ENCODE assay signal across 12 cellular contexts in genomic region chr10:62813981-62814380, GRCh38. TPM values are rescaled to one million over a fixed set of nuclear protein-coding genes. Genes with fewer than 3 reads are reported as not detected.
DNase-seq lines count a peak whose midpoint lies in the region; ATAC-seq and TF ChIP-seq lines count a peak whose summit lies in the region.
"Had no signal": no experiment of that assay in that cellular context is flagged by ENCODE, and none has a peak within 500 bp of the region (broad histone marks: within the 10 kb centered on the region; RNA-seq: fewer than 3 reads in every experiment).

No MANE protein-coding gene starts in this region.

- no peak for TF ChIP-seq EP300 in suprapubic skin (IDR thresholded peaks at IDR 0.05)

- peak overlapping the region; percentile 97 for H3K4me3 Mint-ChIP-seq in activated CD8-positive, alpha-beta T cell treated with anti-CD3 and anti-CD28 coated beads for 36 hours
- peak overlapping the region; percentile 91 for H3K4me3 Mint-ChIP-seq in memory B cell

- H3K4me3 ChIP-seq in breast epithelium: peak overlapping the region in 2 of 3 donors; percentile 65 to 94
- no peak overlapping the region for H3K4me3 ChIP-seq in mammary epithelial cell (replicated peaks in 1 of 3; ENCODE audit: insufficient read depth in 1 of 3, low read depth in 2 of 3, low read length in 3 of 3)
- peak overlapping the region; percentile 5 for H3K4me3 ChIP-seq in suprapubic skin

- H3K4me1 ChIP-seq in breast epithelium: peaks cover 10 to 11% of the 10 kb centered on the region in 2 donors
- peaks cover 31% of the 10 kb centered on the region for H3K4me1 ChIP-seq in mammary epithelial cell (ENCODE audit: insufficient read depth, low read length)
- H3K4me1 ChIP-seq in suprapubic skin: peaks cover 38% of the 10 kb centered on the region

- TF ChIP-seq CTCF in breast epithelium (IDR thresholded peaks at IDR 0.05): no peak
- TF ChIP-seq CTCF in mammary epithelial cell (conservative IDR thresholded peaks at IDR 0.05 in 1 of 2, IDR thresholded peaks at IDR 0.05 in 1 of 2; ENCODE audit: extremely low read depth in 1 of 2, insufficient read depth in 1 of 2, low read depth in 1 of 2, low read length in 2 of 2): no peak
- no peak for TF ChIP-seq CTCF in activated CD8-positive, alpha-beta T cell treated with anti-CD3 and anti-CD28 coated beads for 36 hours (IDR thresholded peaks at IDR 0.05)
- TF ChIP-seq CTCF in suprapubic skin (IDR thresholded peaks at IDR 0.05): no peak

- H3K27me3 ChIP-seq in breast epithelium (peaks cover 0 to 18% of the 10 kb centered on the region in 2 donors), mammary epithelial cell (ENCODE audit: insufficient read depth, low read length) (peaks cover 8% of the 10 kb centered on the region), suprapubic skin (peaks cover 18% of the 10 kb centered on the region)

- no peak for ATAC-seq in activated CD8-positive, alpha-beta T cell treated with anti-CD3 and anti-CD28 coated beads for 36 hours
- ATAC-seq in memory B cell (ENCODE audit: low read depth) (no peak), HG02852 (IDR thresholded peaks at IDR 0.05; ENCODE audit: unreplicated experiment) (no peak)

- H3K4me1 Mint-ChIP-seq in activated CD8-positive, alpha-beta T cell treated with anti-CD3 and anti-CD28 coated beads for 36 hours (ENCODE audit: low read depth): peaks cover 54% of the 10 kb centered on the region
- peaks cover 42% of the 10 kb centered on the region for H3K4me1 Mint-ChIP-seq in memory B cell

- H3K36me3 ChIP-seq in breast epithelium (no peaks in the 10 kb centered on the region), mammary epithelial cell (ENCODE audit: insufficient read depth, low read length) (no peaks in the 10 kb centered on the region), suprapubic skin (no peaks in the 10 kb centered on the region)
- H3K36me3 ChIP-seq: left ventricle myocardium inferior, prostate gland had no signal

- TF ChIP-seq POLR2A in breast epithelium (IDR thresholded peaks at IDR 0.05): no peak
- TF ChIP-seq POLR2A in suprapubic skin (IDR thresholded peaks at IDR 0.05): no peak

- dilution Hi-C loops in mammary epithelial cell (cut with HindIII; ENCODE audit: low sequenced_read_pairs): no loop called here

- intact Hi-C loops in breast epithelium (cut with DNase I; ENCODE audit: low total_unique reads): no loop called here
- intact Hi-C loops in mammary epithelial cell (cut with micrococcal nuclease): no loop called here
- intact Hi-C loops in activated CD8-positive, alpha-beta T cell treated with anti-CD3 and anti-CD28 coated beads for 36 hours (cut with micrococcal nuclease): no loop called here

- CTCF ChIA-PET in mammary epithelial cell (lab: Charles Lee; ENCODE audit: low non-redundant PET): no interaction called here
- CTCF ChIA-PET in activated CD8-positive, alpha-beta T cell treated with anti-CD3 and anti-CD28 coated beads for 36 hours (lab: Charles Lee): interaction anchor here (0.7 to 6.6 kb wide), 3 partner anchors 65 to 345 kb away, joined by 3 to 128 read pairs (median 4); no protein-coding TSS in a partner anchor

- peaks cover under 1% of the 10 kb centered on the region for H3K27me3 Mint-ChIP-seq in activated CD8-positive, alpha-beta T cell treated with anti-CD3 and anti-CD28 coated beads for 36 hours
- H3K27me3 Mint-ChIP-seq in memory B cell: peaks cover 7% of the 10 kb centered on the region

- POLR2A ChIA-PET in activated CD8-positive, alpha-beta T cell treated with anti-CD3 and anti-CD28 coated beads for 36 hours (lab: Charles Lee): interaction anchor here (3.4 to 6.0 kb wide), 4 partner anchors 8 to 133 kb away, joined by 20 to 46 read pairs (median 31); no protein-coding TSS in a partner anchor

- no peaks in the 10 kb centered on the region for H3K9me3 Mint-ChIP-seq in activated CD8-positive, alpha-beta T cell treated with anti-CD3 and anti-CD28 coated beads for 36 hours
- no peaks in the 10 kb centered on the region for H3K9me3 Mint-ChIP-seq in memory B cell

- H3K9ac ChIP-seq in mammary epithelial cell (ENCODE audit: insufficient read depth, low read length): no peak overlapping the region

- H2AFZ ChIP-seq in mammary epithelial cell (ENCODE audit: low read depth, low read length): no peak overlapping the region

- in situ Hi-C loops in mammary epithelial cell (cut with MboI; ENCODE audit: low sequenced_read_pairs in 2 of 2): loop anchor here in 1 of 2 donors (25.0 kb wide), 1 partner anchor 377 kb away; no protein-coding TSS in a partner anchor

- DNase-seq in breast epithelium (ENCODE audit: low spot score in 2 of 2) (no peak), mammary epithelial cell (no peak), memory B cell (ENCODE audit: low spot score in 2 of 2) (no peak), suprapubic skin (ENCODE audit: low spot score in 2 of 2) (no peak), NCI-H1048 (lab: John Stamatoyannopoulos, UW) (no peak), NOMO-1 (lab: John Stamatoyannopoulos, UW; ENCODE audit: unreplicated experiment in 2 of 2) (no peak)
- no peak for DNase-seq in activated CD8-positive, alpha-beta T cell treated with anti-CD3 and anti-CD28 coated beads for 36 hours
- DNase-seq: left ventricle myocardium inferior, NCI-H226, trophoblast cell had no signal

- H3K79me2 ChIP-seq in mammary epithelial cell (ENCODE audit: insufficient read depth, low read length): peaks cover 3% of the 10 kb centered on the region

- peaks cover 56% of the 10 kb centered on the region for H3K36me3 Mint-ChIP-seq in activated CD8-positive, alpha-beta T cell treated with anti-CD3 and anti-CD28 coated beads for 36 hours (ENCODE audit: low read depth)
- peaks cover 3% of the 10 kb centered on the region for H3K36me3 Mint-ChIP-seq in memory B cell

- H3K27ac ChIP-seq in breast epithelium (peak overlapping the region; percentile 82 to 94), mammary epithelial cell (ENCODE audit: insufficient read depth, low read depth, low read length) (no peak overlapping the region), suprapubic skin (no peak overlapping the region)
- H3K27ac ChIP-seq: left ventricle myocardium inferior, prostate gland had no signal

- no peak overlapping the region for H3K4me2 ChIP-seq in mammary epithelial cell (ENCODE audit: insufficient read depth, low read depth, low read length)

- no peaks in the 10 kb centered on the region for H4K20me1 ChIP-seq in mammary epithelial cell (ENCODE audit: insufficient read depth, low read length)

- 91% methylated on average over 4 of the region's 5 CpGs for WGBS in mammary epithelial cell (ENCODE audit: low coverage, missing lambda C conversion rate)
- 92% methylated on average over 5 of the region's 5 CpGs for WGBS in suprapubic skin

- BruUV-seq in mammary epithelial cell (replicated peaks; lab: Mats Ljungman, UMichigan): no TSS peak

- H3K27ac Mint-ChIP-seq in activated CD8-positive, alpha-beta T cell treated with anti-CD3 and anti-CD28 coated beads for 36 hours: peak overlapping the region; percentile 100
- no peak overlapping the region for H3K27ac Mint-ChIP-seq in memory B cell

- no peaks in the 10 kb centered on the region for H3K9me3 ChIP-seq in breast epithelium
- no peaks in the 10 kb centered on the region for H3K9me3 ChIP-seq in mammary epithelial cell (replicated peaks; ENCODE audit: insufficient read depth, low read length)
- no peaks in the 10 kb centered on the region for H3K9me3 ChIP-seq in suprapubic skin
- H3K9me3 ChIP-seq: left ventricle myocardium inferior, prostate gland had no signal

RNA-seq across cellular contexts. Expression of gene EGR2, which starts 2.2 kb away (rescaled TPM):
- total RNA-seq in breast epithelium (1 to 10 TPM in 2 of 3 donors, under 1 TPM in 1; 0.32 to 9.2 (median 4.3) TPM), mammary epithelial cell (1 to 10 TPM in 1 of 2 donors, under 1 TPM in 1; 0.64 to 1.2 TPM), suprapubic skin (10 to 100 TPM in 3 of 4 donors, 1 to 10 TPM in 1; 7.2 to 39.0 (median 24.3) TPM)
- polyA plus RNA-seq in mammary epithelial cell: 0.23 TPM
- not detected for polyA minus RNA-seq in mammary epithelial cell
- 10 to 100 TPM; 45.6 to 46.6 TPM for total RNA-seq in activated CD8-positive, alpha-beta T cell treated with anti-CD3 and anti-CD28 coated beads for 36 hours

RNA-seq across cellular contexts. Expression of gene ADO, which starts 9.5 kb away (rescaled TPM):
- total RNA-seq in breast epithelium: 10 to 100 TPM; 13.9 to 27.1 (median 22.9) TPM
- 10 to 100 TPM; 22.3 to 26.5 TPM for total RNA-seq in mammary epithelial cell
- polyA plus RNA-seq in mammary epithelial cell: 9.8 TPM
- polyA minus RNA-seq in mammary epithelial cell: 7.7 TPM
- 10 to 100 TPM; 28.0 to 28.9 TPM for total RNA-seq in activated CD8-positive, alpha-beta T cell treated with anti-CD3 and anti-CD28 coated beads for 36 hours
- total RNA-seq in suprapubic skin: 10 to 100 TPM; 10.8 to 22.3 (median 17.4) TPM

Comparison
In these comparisons a context has a peak if more than half of its experiments do, and no peak if none do; other contexts are left out.
1. H3K27ac ChIP-seq: peak in breast epithelium (2 of 2); none in mammary epithelial cell (single experiment) and suprapubic skin (single experiment).
2. H3K4me3 ChIP-seq: peak in breast epithelium (2 of 3) and suprapubic skin (single experiment); none in mammary epithelial cell (0 of 3).